ENCODE assay signal across 11 cellular contexts in the genomic region with DNA sequence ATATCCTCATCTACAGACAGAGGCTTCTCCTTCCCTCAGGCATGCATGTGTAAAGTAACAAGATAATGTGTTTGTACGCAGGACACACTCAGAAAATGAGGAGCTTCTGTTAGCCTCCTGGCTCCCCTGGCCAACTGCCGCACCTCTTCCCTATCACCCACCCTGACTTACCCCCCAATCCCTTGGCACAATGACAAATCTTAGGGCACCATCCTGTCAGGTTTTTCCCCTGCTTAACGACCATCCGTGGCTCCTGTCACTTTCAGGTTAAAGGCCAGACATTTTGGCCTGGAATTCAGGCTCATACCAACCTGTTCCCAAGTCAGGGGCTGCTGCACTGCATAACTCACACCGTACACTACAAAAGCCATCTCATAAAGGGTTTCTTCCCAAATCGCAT. TPM values are rescaled to one million over a fixed set of nuclear protein-coding genes. Genes with fewer than 3 reads are reported as not detected.
DNase-seq lines count a peak whose midpoint lies in the region; ATAC-seq and TF ChIP-seq lines count a peak whose summit lies in the region.
"Had no signal": no experiment of that assay in that cellular context is flagged by ENCODE, and none has a peak within 500 bp of the region (broad histone marks: within the 10 kb centered on the region; RNA-seq: fewer than 3 reads in every experiment).

No MANE protein-coding gene starts in this region.

- H3K27me3 Mint-ChIP-seq in naive B cell: no peaks in the 10 kb centered on the region

- TF ChIP-seq CTCF in right atrium auricular region (IDR thresholded peaks at IDR 0.05) (no peak), heart right ventricle (IDR thresholded peaks at IDR 0.05) (no peak)

- H3K4me3 ChIP-seq in right atrium auricular region (no peak overlapping the region), heart right ventricle (no peak overlapping the region), urinary bladder (ENCODE audit: low read depth, low read length) (no peak overlapping the region)

- ATAC-seq in heart right ventricle (no peak), naive B cell (ENCODE audit: low read depth in 2 of 2) (no peak), GM18907 (IDR thresholded peaks at IDR 0.05; ENCODE audit: unreplicated experiment) (no peak)

- in situ Hi-C loops in G401 (cut with HindIII; ENCODE audit: low sequenced_read_pairs): no loop called here

- peaks cover 0 to 32% of the 10 kb centered on the region in 2 donors for H3K4me1 ChIP-seq in right atrium auricular region
- H3K4me1 ChIP-seq in heart right ventricle: peaks cover 8 to 68% (median 44%) of the 10 kb centered on the region in 9 donors
- H3K4me1 ChIP-seq in urinary bladder (ENCODE audit: insufficient read depth): peaks cover 2% of the 10 kb centered on the region

- H3K36me3 Mint-ChIP-seq in naive B cell: peaks cover 0 to 14% of the 10 kb centered on the region in 2 donors

- H3K27ac Mint-ChIP-seq in naive B cell: peak overlapping the region; percentile 64 to 96 (median 92)

- H3K27ac ChIP-seq in right atrium auricular region: peak overlapping the region; percentile 37 to 41
- peak overlapping the region in 2 of 10 donors; percentile 19 to 40 for H3K27ac ChIP-seq in heart right ventricle
- peak overlapping the region; percentile 37 for H3K27ac ChIP-seq in angular gyrus (ENCODE audit: low read depth, low read length)
- peak overlapping the region; percentile 3 for H3K27ac ChIP-seq in urinary bladder (ENCODE audit: low read depth)

- H3K27me3 ChIP-seq in right atrium auricular region (no peaks in the 10 kb centered on the region), heart right ventricle (no peaks in the 10 kb centered on the region)

- H3K36me3 ChIP-seq in right atrium auricular region (no peaks in the 10 kb centered on the region), heart right ventricle (no peaks in the 10 kb centered on the region), urinary bladder (ENCODE audit: insufficient read depth) (no peaks in the 10 kb centered on the region)

- peaks cover 62 to 84% (median 72%) of the 10 kb centered on the region in 3 donors for H3K4me1 Mint-ChIP-seq in naive B cell

- DNase-seq in right atrium auricular region (ENCODE audit: low spot score) (no peak), heart right ventricle (no peak), naive B cell (no peak), DMS79 treated with DMSO at 0.1 percent for 48 hours (lab: John Stamatoyannopoulos, UW) (no peak), G401 (ENCODE audit: low spot score) (no peak)
- DNase-seq: effector CD8-positive, alpha-beta T cell; NCI-H1092; posterior cingulate gyrus had no signal

- no peaks in the 10 kb centered on the region for H3K9me3 ChIP-seq in right atrium auricular region
- no peaks in the 10 kb centered on the region for H3K9me3 ChIP-seq in heart right ventricle

- intact Hi-C loops in heart right ventricle (cut with DNase I): loop anchor here in 2 of 10 donors (5.0 to 10.0 kb wide), 2 partner anchors 48 to 190 kb away; partner anchors contain the start of gene ATP6V1G1 (in 1 of the 2)

- H3K9me3 Mint-ChIP-seq in naive B cell: no peaks in the 10 kb centered on the region

- WGBS in heart right ventricle, 2 donors: 48 to 55% methylated on average over 6 of the region's 6 CpGs
- 28% methylated on average over 6 of the region's 6 CpGs for WGBS in urinary bladder

- peak overlapping the region; percentile 38 to 89 (median 80) for H3K4me3 Mint-ChIP-seq in naive B cell

RNA-seq across cellular contexts. Expression of gene AKNA, which starts 7.4 kb away (rescaled TPM):
- total RNA-seq in right atrium auricular region (1 to 10 TPM; 3.1 to 7.8 TPM), heart right ventricle (10 to 100 TPM in 1 of 10 donors, 1 to 10 TPM in 9; 2.7 to 20.5 (median 4.6) TPM), urinary bladder (21.2 TPM)
- polyA plus RNA-seq in heart right ventricle (1 to 10 TPM; 3.7 to 7.1 TPM), naive B cell (ENCODE audit: low read depth in 6 of 6) (10 to 100 TPM in 5 of 6 donors, under 1 TPM in 1; 0.78 to 34.1 (median 13.7) TPM), urinary bladder (25.5 TPM)
- 3.1 and 5.1 TPM in 2 replicates for total RNA-seq in G401 (2014; rRNA removed; shearing (Covaris generic))
